16 cellular contexts compared by ENCODE assay signal in the genomic region with DNA sequence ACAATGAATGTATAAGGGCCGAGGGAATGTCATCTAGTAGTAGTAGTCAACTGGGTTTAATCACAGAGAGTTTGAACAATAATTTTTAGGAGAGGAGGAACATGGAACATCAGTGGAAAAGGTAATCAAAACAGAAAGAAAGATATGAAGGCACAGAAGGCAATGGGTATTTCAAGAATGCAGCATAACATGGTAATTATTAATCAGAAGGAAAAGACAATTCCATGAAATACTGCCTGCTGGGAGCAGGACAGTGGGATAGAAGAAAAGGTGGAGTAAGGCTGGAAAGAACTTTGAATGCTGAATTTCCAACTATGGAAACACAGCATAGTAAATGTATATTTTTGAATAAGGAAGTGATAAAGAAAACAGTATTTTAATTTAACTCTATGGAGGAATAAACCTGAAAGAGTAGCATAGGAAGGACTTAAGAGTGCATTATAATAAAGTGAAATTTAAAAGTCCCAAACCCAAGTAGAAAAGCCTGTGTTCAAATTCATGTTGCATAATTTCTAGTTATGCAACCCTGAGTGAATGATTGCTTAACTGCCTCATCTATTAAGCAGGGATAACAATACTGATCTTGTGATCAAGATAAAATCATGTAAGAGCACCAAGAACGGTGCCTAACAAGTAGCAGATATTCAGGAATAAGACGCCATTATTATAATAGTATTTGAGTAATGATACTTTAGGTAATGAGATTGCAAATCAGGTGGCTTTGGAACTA.
DNase-seq lines count a peak whose midpoint lies in the region; ATAC-seq, FAIRE-seq and TF ChIP-seq lines count a peak whose summit lies in the region.
"Had no signal": no experiment of that assay in that cellular context is flagged by ENCODE, and none has a peak within 500 bp of the region (broad histone marks: within the 10 kb centered on the region; RNA-seq: fewer than 3 reads in every experiment).

No MANE protein-coding gene starts in this region.

- H2AK5ac ChIP-seq in IMR-90 (ENCODE audit: low read depth, low read length) = no peak overlapping the region

- no peak overlapping the region for H2BK20ac ChIP-seq in IMR-90 (ENCODE audit: low read depth, low read length)

- H3K27ac ChIP-seq in IMR-90 (ENCODE audit: insufficient read depth, low read length) = no peak overlapping the region
- H3K27ac ChIP-seq in endodermal cell (ENCODE audit: low read depth, low read length) = no peak overlapping the region
- no peak overlapping the region for H3K27ac ChIP-seq in HepG2 (ENCODE audit: extremely low read length, insufficient read depth, low read length)
- H3K27ac ChIP-seq in uterus = no peak overlapping the region
- H3K27ac ChIP-seq: stomach had no signal

- no peak overlapping the region for H3K4me3 ChIP-seq in IMR-90 (ENCODE audit: insufficient read depth, low read depth, low read length)
- no peak overlapping the region for H3K4me3 ChIP-seq in endodermal cell (ENCODE audit: low read length)
- no peak overlapping the region for H3K4me3 ChIP-seq in HepG2 (replicated peaks in 1 of 3; ENCODE audit: insufficient read depth in 1 of 3, low read depth in 2 of 3, low read length in 3 of 3)
- no peak overlapping the region for H3K4me3 ChIP-seq in HAP-1
- H3K4me3 ChIP-seq in uterus = no peak overlapping the region
- H3K4me3 ChIP-seq: stomach had no signal

- H2BK5ac ChIP-seq in IMR-90 (ENCODE audit: low read depth, low read length, poor library complexity, severe bottlenecking) = no peak overlapping the region

- H3K36me3 ChIP-seq in IMR-90 (ENCODE audit: control insufficient read depth, insufficient read depth, low read length) (0 out of 2 replicates have a peak, but pooled peaks cover 3% of the 10 kb centered on the region), endodermal cell (ENCODE audit: control insufficient read depth, insufficient read depth, low read length) (no peaks in the 10 kb centered on the region), HepG2 (replicated peaks in 1 of 2; ENCODE audit: control insufficient read depth in 1 of 2, insufficient read depth in 2 of 2, low read length in 2 of 2) (no peaks in the 10 kb centered on the region), HAP-1 (replicated peaks) (no peaks in the 10 kb centered on the region), uterus (no peaks in the 10 kb centered on the region)

- H3K27ac Mint-ChIP-seq in endodermal cell = peak overlapping the region; percentile 2
- H3K27ac Mint-ChIP-seq: activated CD8-positive, alpha-beta T cell treated with anti-CD3 and anti-CD28 coated beads, Interleukin-2, amount 10 ng/mL, durations not matched to agents 7 days and 5 days; activated T-helper 17 cell treated with anti-CD3 and anti-CD28 coated beads, Interleukin-2, amount 50 U/mL, for 72 hours had no signal

- no peak for FAIRE-seq in HepG2 (lab: Jason Lieb, UNC)
- FAIRE-seq: frontal cortex had no signal

- WGBS in IMR-90 (ENCODE audit: extremely low coverage in 2 of 2, insufficient read length in 1 of 2), 2 experiments = no CpG with 5 or more reads among the region's 3 CpGs
- 86 to 100% methylated on average over 2 to 3 of the region's 3 CpGs for WGBS in endodermal cell (ENCODE audit: insufficient coverage in 1 of 2, insufficient read length in 1 of 2), 2 experiments
- 89% methylated on average over 3 of the region's 3 CpGs for WGBS in HepG2 (ENCODE audit: low lambda C conversion rate)

- in situ Hi-C loops in IMR-90 (cut with MboI; ENCODE audit: low sequenced_read_pairs) = no loop called here
- in situ Hi-C loops in HepG2 (cut with HindIII; ENCODE audit: extremely low pct_ligation_motif_present, low pct_unique_long_range_greater_than_20kb) = no loop called here
- in situ Hi-C loops in HAP-1 (cut with MboI; ENCODE audit: low sequenced_read_pairs) = no loop called here

- TF ChIP-seq CTCF in IMR-90 (conservative IDR thresholded peaks at IDR 0.05; ENCODE audit: low read depth, low read length) = no peak
- TF ChIP-seq CTCF in endodermal cell (conservative IDR thresholded peaks at IDR 0.05) = no peak
- no peak for TF ChIP-seq CTCF in HepG2 (CRISPR knock-in tag; IDR thresholded peaks at IDR 0.05)
- no peak for TF ChIP-seq CTCF in uterus (IDR thresholded peaks at IDR 0.05)

- DNase-seq in AG20443 (ENCODE audit: low spot score) = peak; percentile 15
- DNase-seq in IMR-90 = peak; percentile 6
- DNase-seq in endodermal cell = no peak
- no peak for DNase-seq in HepG2 (ENCODE audit: low spot score)
- no peak for DNase-seq in HAP-1 (ENCODE audit: low spot score in 2 of 2)
- DNase-seq in activated gamma-delta T cell (lab: John Stamatoyannopoulos, UW) = no peak
- DNase-seq in uterus = no peak
- DNase-seq: activated CD8-positive, alpha-beta T cell treated with anti-CD3 and anti-CD28 coated beads, Interleukin-2, amount 10 ng/mL, durations not matched to agents 7 days and 5 days; DMS53; MM.1S; NCI-H2107; stimulated activated CD4-positive, alpha-beta T cell treated with anti-CD3 and anti-CD28 coated beads, Interleukin-12 subunit alpha, Interleukin-12 subunit beta, amount 100 ng/mL, for 4 hours; stomach had no signal

- H3K9me3 ChIP-seq in IMR-90 (ENCODE audit: control insufficient read depth, insufficient read depth, low read length) (no peaks in the 10 kb centered on the region), endodermal cell (ENCODE audit: control insufficient read depth, low read length) (no peaks in the 10 kb centered on the region), HepG2 (ENCODE audit: low read length) (no peaks in the 10 kb centered on the region), HAP-1 (no peaks in the 10 kb centered on the region), uterus (no peaks in the 10 kb centered on the region)
- H3K9me3 ChIP-seq: stomach had no signal

- intact Hi-C loops in IMR-90 (cut with micrococcal nuclease) = no loop called here
- intact Hi-C loops in HepG2 (cut with micrococcal nuclease; ENCODE audit: unreplicated experiment) = no loop called here
- intact Hi-C loops in uterus (cut with DNase I; ENCODE audit: low total_unique reads) = no loop called here

- no peak for TF ChIP-seq POLR2A in IMR-90 (IDR thresholded peaks at IDR 0.05; ENCODE audit: low read depth, low read length)
- TF ChIP-seq POLR2A in HepG2 (IDR thresholded peaks at IDR 0.05; ENCODE audit: insufficient read depth in 1 of 2, low read depth in 2 of 2, low read length in 2 of 2) = no peak
- TF ChIP-seq POLR2A in uterus (IDR thresholded peaks at IDR 0.05) = no peak

- no peaks in the 10 kb centered on the region for H3K79me2 ChIP-seq in HepG2 (ENCODE audit: insufficient read depth, low read length)

- no peaks in the 10 kb centered on the region for H3K9me1 ChIP-seq in IMR-90 (ENCODE audit: insufficient read depth, low read length)

- no peak overlapping the region for H3K14ac ChIP-seq in IMR-90 (replicated peaks; ENCODE audit: low read depth, low read length)

- no peaks in the 10 kb centered on the region for H3K4me1 ChIP-seq in IMR-90 (ENCODE audit: control insufficient read depth, insufficient read depth, low read length)
- H3K4me1 ChIP-seq in endodermal cell (ENCODE audit: control insufficient read depth, insufficient read depth, low read length) = peaks cover 14% of the 10 kb centered on the region
- peaks cover 14% of the 10 kb centered on the region; the same call in 1 of the 2 replicates for H3K4me1 ChIP-seq in HepG2 (ENCODE audit: insufficient read depth, low read length)
- no peaks in the 10 kb centered on the region for H3K4me1 ChIP-seq in HAP-1
- H3K4me1 ChIP-seq in uterus = no peaks in the 10 kb centered on the region

- no peak overlapping the region for H3K4ac ChIP-seq in IMR-90 (ENCODE audit: low read depth, low read length)

- no peak overlapping the region for H3K56ac ChIP-seq in IMR-90 (ENCODE audit: extremely low read depth, insufficient read depth, low read length)

- H3K4me2 ChIP-seq in IMR-90 (ENCODE audit: low read depth, low read length) = no peak overlapping the region
- no peak overlapping the region for H3K4me2 ChIP-seq in HepG2 (ENCODE audit: low read depth, low read length)

- ATAC-seq in IMR-90 (ENCODE audit: low read depth) (no peak), HepG2 (no peak), HG02763 (IDR thresholded peaks at IDR 0.05; ENCODE audit: unreplicated experiment) (no peak)
- ATAC-seq: activated CD8-positive, alpha-beta T cell treated with anti-CD3 and anti-CD28 coated beads, Interleukin-2, amount 10 ng/mL, durations not matched to agents 7 days and 5 days; activated T-helper 17 cell treated with anti-CD3 and anti-CD28 coated beads, Interleukin-2, amount 50 U/mL, for 72 hours had no signal

- TF ChIP-seq EP300 in HepG2 (IDR thresholded peaks at IDR 0.05; ENCODE audit: low read depth in 2 of 2, low read length in 2 of 2) (no peak), HepG2 (CRISPR knock-in tag; IDR thresholded peaks at IDR 0.05; ENCODE audit: borderline replicate concordance) (no peak)

- H3K4me1 Mint-ChIP-seq in endodermal cell = peaks cover 37% of the 10 kb centered on the region
- H3K4me1 Mint-ChIP-seq: activated T-helper 17 cell treated with anti-CD3 and anti-CD28 coated beads, Interleukin-2, amount 50 U/mL, for 72 hours had no signal

- POLR2A ChIA-PET in IMR-90 (lab: Charles Lee; ENCODE audit: unreplicated experiment) = no interaction called here
- POLR2A ChIA-PET in HepG2 (lab: Yijun Ruan, JAX) = no interaction called here

- H4K5ac ChIP-seq in IMR-90 (ENCODE audit: low read depth, low read length) = no peak overlapping the region

- H2AK9ac ChIP-seq in IMR-90 (replicated peaks; ENCODE audit: low read depth, low read length, poor library complexity) = no peak overlapping the region

- no peaks in the 10 kb centered on the region for H4K20me1 ChIP-seq in IMR-90 (ENCODE audit: insufficient read depth, low read length)
- H4K20me1 ChIP-seq in HepG2 (ENCODE audit: insufficient read depth, low read length) = no peaks in the 10 kb centered on the region

- no peak overlapping the region for H3K23ac ChIP-seq in IMR-90 (ENCODE audit: low read depth, low read length)

- CTCF ChIA-PET in IMR-90 (lab: Yijun Ruan, JAX) (interaction anchor here (0.8 kb wide), 1 partner anchor 10 kb away, joined by 5 read pairs; no protein-coding TSS in a partner anchor), HepG2 (lab: Yijun Ruan, JAX; ENCODE audit: low intra/inter-chr PET ratio, low total read pairs) (no interaction called here)

- TF ChIP-seq RAD21 in IMR-90 (IDR thresholded peaks at IDR 0.05; ENCODE audit: low read length) (no peak), HepG2 (CRISPR knock-in tag; IDR thresholded peaks at IDR 0.05) (no peak)

- no TSS peak for BruUV-seq in IMR-90 (replicated peaks; lab: Mats Ljungman, UMichigan)
- BruUV-seq in HepG2 (replicated peaks; lab: Mats Ljungman, UMichigan) = no TSS peak

- H3K27me3 Mint-ChIP-seq in endodermal cell (ENCODE audit: insufficient read depth) = no peaks in the 10 kb centered on the region
- H3K27me3 Mint-ChIP-seq: activated T-helper 17 cell treated with anti-CD3 and anti-CD28 coated beads, Interleukin-2, amount 50 U/mL, for 72 hours had no signal

- H3K4me3 Mint-ChIP-seq in endodermal cell = no peak overlapping the region
- H3K4me3 Mint-ChIP-seq: activated CD8-positive, alpha-beta T cell treated with anti-CD3 and anti-CD28 coated beads, Interleukin-2, amount 10 ng/mL, durations not matched to agents 7 days and 5 days; activated T-helper 17 cell treated with anti-CD3 and anti-CD28 coated beads, Interleukin-2, amount 50 U/mL, for 72 hours had no signal

- no peak overlapping the region for H2BK15ac ChIP-seq in IMR-90 (ENCODE audit: low read depth, low read length)

- H3K9me3 Mint-ChIP-seq in endodermal cell = no peaks in the 10 kb centered on the region
- H3K9me3 Mint-ChIP-seq: activated T-helper 17 cell treated with anti-CD3 and anti-CD28 coated beads, Interleukin-2, amount 50 U/mL, for 72 hours had no signal

- H3K79me1 ChIP-seq in IMR-90 (ENCODE audit: low read depth in 1 of 2, low read length in 2 of 2) = no peaks in the 10 kb centered on the region

- H3K27me3 ChIP-seq in IMR-90 (ENCODE audit: control insufficient read depth, insufficient read depth, low read length) (no peaks in the 10 kb centered on the region), endodermal cell (ENCODE audit: control insufficient read depth, insufficient read depth, low read length, poor library complexity, severe bottlenecking) (no peaks in the 10 kb centered on the region), HepG2 (ENCODE audit: control insufficient read depth in 1 of 2, insufficient read depth in 2 of 2, low read length in 2 of 2) (no peaks in the 10 kb centered on the region), HAP-1 (ENCODE audit: low read depth) (no peaks in the 10 kb centered on the region), uterus (no peaks in the 10 kb centered on the region)
- H3K27me3 ChIP-seq: stomach had no signal

- H2AFZ ChIP-seq in IMR-90 (replicated peaks; ENCODE audit: low read length, poor library complexity) (no peak overlapping the region), HepG2 (ENCODE audit: low read length) (no peak overlapping the region)

- H2BK120ac ChIP-seq in IMR-90 (ENCODE audit: low read depth, low read length) = no peak overlapping the region

- no peak overlapping the region for H3K18ac ChIP-seq in IMR-90 (ENCODE audit: low read depth, low read length)

- no peak overlapping the region for H4K8ac ChIP-seq in IMR-90 (ENCODE audit: low read depth in 2 of 2, low read length in 2 of 2)

- H3K9ac ChIP-seq in IMR-90 (ENCODE audit: low read depth, low read length) (no peak overlapping the region), endodermal cell (ENCODE audit: extremely low read depth, low read length, poor library complexity, severe bottlenecking) (no peak overlapping the region), HepG2 (ENCODE audit: insufficient read depth, low read depth, low read length) (no peak overlapping the region)

- H4K91ac ChIP-seq in IMR-90 (ENCODE audit: insufficient read depth, low read depth, low read length) = no peak overlapping the region

- H3K36me3 Mint-ChIP-seq in endodermal cell (ENCODE audit: low read depth) = peaks cover 10% of the 10 kb centered on the region

- dilution Hi-C loops in IMR-90 (cut with HindIII; ENCODE audit: low sequenced_read_pairs, unreplicated experiment) = no loop called here

Comparison
In these comparisons a context has a peak if more than half of its experiments do, and no peak if none do; other contexts are left out.
1. DNase-seq: peak in AG20443 (single experiment) and IMR-90 (single experiment); none in endodermal cell (single experiment), HepG2 (single experiment), HAP-1 (0 of 2), activated gamma-delta T cell (single experiment) and uterus (0 of 2).